Comparison of ENCODE assay signal across 23 cellular contexts in the genomic region with DNA sequence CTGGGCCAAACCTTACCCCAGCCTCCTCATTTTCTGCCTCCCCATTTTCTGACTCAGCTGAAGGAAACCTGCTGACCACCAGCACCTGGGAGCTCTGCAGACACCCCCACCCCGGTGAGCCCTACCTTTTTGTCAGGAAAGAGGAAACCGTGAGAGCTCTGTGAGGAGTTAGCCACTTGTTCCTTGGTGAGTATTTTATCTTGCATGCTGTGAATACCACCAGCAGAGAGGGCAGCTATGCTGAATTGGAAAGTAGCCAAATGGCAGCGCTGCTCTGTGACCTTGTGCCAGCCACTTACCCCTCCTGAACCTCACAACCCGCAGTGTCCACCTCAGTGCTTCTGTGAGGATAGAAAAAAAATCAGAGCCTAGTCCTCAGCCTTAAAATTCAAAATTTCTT. TPM values are rescaled to one million over a fixed set of nuclear protein-coding genes. Genes with fewer than 3 reads are reported as not detected.
DNase-seq lines count a peak whose midpoint lies in the region; ATAC-seq and TF ChIP-seq lines count a peak whose summit lies in the region.
"Had no signal": no experiment of that assay in that cellular context is flagged by ENCODE, and none has a peak within 500 bp of the region (broad histone marks: within the 10 kb centered on the region; RNA-seq: fewer than 3 reads in every experiment).

No MANE protein-coding gene starts in this region.

- no peak overlapping the region for H3K4me2 ChIP-seq in mesendoderm (ENCODE audit: low read length)

- no peaks in the 10 kb centered on the region for H3K79me2 ChIP-seq in mesendoderm (ENCODE audit: control insufficient read depth, insufficient read depth, low read length)

- H2BK120ac ChIP-seq in mesendoderm (ENCODE audit: low read depth, low read length): no peak overlapping the region

- no peak overlapping the region for H4K8ac ChIP-seq in mesendoderm (ENCODE audit: low read depth, low read length)

- H3K4me1 Mint-ChIP-seq in natural killer cell: peaks cover 14 to 35% of the 10 kb centered on the region in 2 donors
- peaks cover 20 to 21% of the 10 kb centered on the region in 2 donors for H3K4me1 Mint-ChIP-seq in natural killer cell treated with Interleukin-12 subunit alpha and Interleukin-12 subunit beta and Interleukin-15 and Interleukin-18, amount 100 ng/mL, for 72 hours (ENCODE audit: low read depth in 2 of 2)
- peaks cover 32% of the 10 kb centered on the region for H3K4me1 Mint-ChIP-seq in activated T-helper 1 cell treated with anti-CD3 and anti-CD28 coated beads, Interleukin-12 subunit alpha, Interleukin-12 subunit beta, Interleukin-2, Interleukin-4 antibody, amounts not matched to agents 30 ng/mL and 10 ng/mL and 1 ng/mL, durations not matched to agents 14 hours and 24 hours and 36 hours (ENCODE audit: low read depth)

- H2AK5ac ChIP-seq in mesendoderm (ENCODE audit: low read length): no peak overlapping the region

- H3K27me3 Mint-ChIP-seq in natural killer cell (ENCODE audit: low read depth in 2 of 2): no peaks in the 10 kb centered on the region
- H3K27me3 Mint-ChIP-seq in natural killer cell treated with Interleukin-12 subunit alpha and Interleukin-12 subunit beta and Interleukin-15 and Interleukin-18, amount 100 ng/mL, for 72 hours: no peaks in the 10 kb centered on the region
- H3K27me3 Mint-ChIP-seq in activated T-helper 1 cell treated with anti-CD3 and anti-CD28 coated beads, Interleukin-12 subunit alpha, Interleukin-12 subunit beta, Interleukin-2, Interleukin-4 antibody, amounts not matched to agents 30 ng/mL and 10 ng/mL and 1 ng/mL, durations not matched to agents 14 hours and 24 hours and 36 hours (ENCODE audit: insufficient read depth): no peaks in the 10 kb centered on the region
- H3K27me3 Mint-ChIP-seq: stimulated activated naive B cell treated with anti-CD40 and anti-IgM and Interleukin-4, amounts not matched to agents 10 μg/mL and 1 μg/mL and 100 μg/mL, for 72 hours had no signal

- WGBS in mesendoderm (ENCODE audit: extremely low coverage, insufficient coverage, low lambda C conversion rate): no CpG with 5 or more reads among the region's 4 CpGs

- H2BK5ac ChIP-seq in mesendoderm (ENCODE audit: low read length): no peak overlapping the region

- H3K36me3 ChIP-seq in mesendoderm (ENCODE audit: control insufficient read depth, insufficient read depth, low read length): no peaks in the 10 kb centered on the region
- H3K36me3 ChIP-seq: cardiac muscle cell, thoracic aorta had no signal

- peak overlapping the region; percentile 55 for H3K4me3 Mint-ChIP-seq in natural killer cell
- H3K4me3 Mint-ChIP-seq in natural killer cell treated with Interleukin-12 subunit alpha and Interleukin-12 subunit beta and Interleukin-15 and Interleukin-18, amount 100 ng/mL, for 72 hours: no peak overlapping the region
- H3K4me3 Mint-ChIP-seq in activated T-helper 1 cell treated with anti-CD3 and anti-CD28 coated beads, Interleukin-12 subunit alpha, Interleukin-12 subunit beta, Interleukin-2, Interleukin-4 antibody, amounts not matched to agents 30 ng/mL and 10 ng/mL and 1 ng/mL, durations not matched to agents 14 hours and 24 hours and 36 hours: peak overlapping the region; percentile 30
- H3K4me3 Mint-ChIP-seq: stimulated activated naive B cell treated with anti-CD40 and anti-IgM and Interleukin-4, amounts not matched to agents 10 μg/mL and 1 μg/mL and 100 μg/mL, for 72 hours had no signal

- H2BK15ac ChIP-seq in mesendoderm (replicated peaks; ENCODE audit: low read depth): no peak overlapping the region

- peaks cover 15% of the 10 kb centered on the region for H3K4me1 ChIP-seq in mesendoderm (ENCODE audit: control insufficient read depth, low read depth, low read length)

- H3K4me3 ChIP-seq in mesendoderm (ENCODE audit: low read length): no peak overlapping the region
- H3K4me3 ChIP-seq: cardiac muscle cell, GM12878, left lung, SK-N-MC, thoracic aorta had no signal

- no peaks in the 10 kb centered on the region for H3K79me1 ChIP-seq in mesendoderm (ENCODE audit: low read length)

- no peak overlapping the region for H3K27ac ChIP-seq in mesendoderm (ENCODE audit: low read depth, low read length)
- H3K27ac ChIP-seq: cardiac muscle cell, SK-N-MC, thoracic aorta had no signal

- H3K9ac ChIP-seq in mesendoderm (ENCODE audit: low read length): no peak overlapping the region

- no peaks in the 10 kb centered on the region for H3K9me3 Mint-ChIP-seq in natural killer cell
- no peaks in the 10 kb centered on the region for H3K9me3 Mint-ChIP-seq in natural killer cell treated with Interleukin-12 subunit alpha and Interleukin-12 subunit beta and Interleukin-15 and Interleukin-18, amount 100 ng/mL, for 72 hours
- H3K9me3 Mint-ChIP-seq in activated T-helper 1 cell treated with anti-CD3 and anti-CD28 coated beads, Interleukin-12 subunit alpha, Interleukin-12 subunit beta, Interleukin-2, Interleukin-4 antibody, amounts not matched to agents 30 ng/mL and 10 ng/mL and 1 ng/mL, durations not matched to agents 14 hours and 24 hours and 36 hours: no peaks in the 10 kb centered on the region
- H3K9me3 Mint-ChIP-seq: stimulated activated naive B cell treated with anti-CD40 and anti-IgM and Interleukin-4, amounts not matched to agents 10 μg/mL and 1 μg/mL and 100 μg/mL, for 72 hours had no signal

- H3K27ac Mint-ChIP-seq in natural killer cell: peak overlapping the region in 1 of 2 donors; percentile 36
- no peak overlapping the region for H3K27ac Mint-ChIP-seq in natural killer cell treated with Interleukin-12 subunit alpha and Interleukin-12 subunit beta and Interleukin-15 and Interleukin-18, amount 100 ng/mL, for 72 hours
- peak overlapping the region; percentile 7 for H3K27ac Mint-ChIP-seq in activated T-helper 1 cell treated with anti-CD3 and anti-CD28 coated beads, Interleukin-12 subunit alpha, Interleukin-12 subunit beta, Interleukin-2, Interleukin-4 antibody, amounts not matched to agents 30 ng/mL and 10 ng/mL and 1 ng/mL, durations not matched to agents 14 hours and 24 hours and 36 hours
- H3K27ac Mint-ChIP-seq: stimulated activated naive B cell treated with anti-CD40 and anti-IgM and Interleukin-4, amounts not matched to agents 10 μg/mL and 1 μg/mL and 100 μg/mL, for 72 hours had no signal

- no peaks in the 10 kb centered on the region for H3K27me3 ChIP-seq in mesendoderm (ENCODE audit: insufficient read depth, low read length, poor library complexity)
- H3K27me3 ChIP-seq: cardiac muscle cell, left lung had no signal

- no peak overlapping the region for H3K23ac ChIP-seq in mesendoderm (ENCODE audit: low read length)

- TF ChIP-seq CTCF in natural killer cell (IDR thresholded peaks at IDR 0.05): no peak

- H3K18ac ChIP-seq in mesendoderm (ENCODE audit: low read length): no peak overlapping the region

- H3K56ac ChIP-seq in mesendoderm (ENCODE audit: low read length): peak overlapping the region; percentile 30

- H4K5ac ChIP-seq in mesendoderm (ENCODE audit: low read length): no peak overlapping the region

- DNase-seq in natural killer cell (no peak), mesendoderm (peak; percentile 31), NCI-H1105 (lab: John Stamatoyannopoulos, UW) (no peak)
- DNase-seq in natural killer cell treated with Interleukin-12 subunit alpha and Interleukin-12 subunit beta and Interleukin-15 and Interleukin-18, amount 100 ng/mL, for 72 hours (ENCODE audit: low spot score): no peak
- DNase-seq in activated T-helper 1 cell treated with anti-CD3 and anti-CD28 coated beads, Interleukin-12 subunit alpha, Interleukin-12 subunit beta, Interleukin-2, Interleukin-4 antibody, amounts not matched to agents 30 ng/mL and 10 ng/mL and 1 ng/mL, durations not matched to agents 14 hours and 24 hours and 36 hours (ENCODE audit: low spot score): no peak
- DNase-seq in stimulated activated CD4-positive, alpha-beta T cell treated with anti-CD3 and anti-CD28 coated beads, Interleukin-4, amount 100 ng/mL, for 1 hour: no peak
- DNase-seq: activated gamma-delta T cell; amygdala; DMS79 treated with DMSO at 0.1 percent for 48 hours; head of caudate nucleus; Karpas-422; left lung; NCI-H1694 treated with DMSO at 0.1 percent for 48 hours; NCI-H69; RPMI8226; small intestine; stimulated activated CD4-positive, alpha-beta T cell treated with anti-CD3 and anti-CD28 coated beads, Interleukin-2, amount 100 ng/mL, for 24 hours; stimulated activated naive B cell treated with anti-CD40 and anti-IgM and Interleukin-4, amounts not matched to agents 10 μg/mL and 1 μg/mL and 100 μg/mL, for 72 hours had no signal

- no peak overlapping the region for H3K4ac ChIP-seq in mesendoderm (ENCODE audit: low read depth, low read length)

- H3K36me3 Mint-ChIP-seq in natural killer cell: peaks cover 12% of the 10 kb centered on the region
- H3K36me3 Mint-ChIP-seq in natural killer cell treated with Interleukin-12 subunit alpha and Interleukin-12 subunit beta and Interleukin-15 and Interleukin-18, amount 100 ng/mL, for 72 hours: peaks cover 8% of the 10 kb centered on the region
- H3K36me3 Mint-ChIP-seq in activated T-helper 1 cell treated with anti-CD3 and anti-CD28 coated beads, Interleukin-12 subunit alpha, Interleukin-12 subunit beta, Interleukin-2, Interleukin-4 antibody, amounts not matched to agents 30 ng/mL and 10 ng/mL and 1 ng/mL, durations not matched to agents 14 hours and 24 hours and 36 hours (ENCODE audit: low read depth): peaks cover 16% of the 10 kb centered on the region

- intact Hi-C loops in natural killer cell (cut with micrococcal nuclease): loop anchor here (5.0 kb wide), 1 partner anchor 1993 kb away; a partner anchor contains a TSS
- intact Hi-C loops in activated T-helper 1 cell treated with anti-CD3 and anti-CD28 coated beads, Interleukin-12 subunit alpha, Interleukin-12 subunit beta, Interleukin-2, Interleukin-4 antibody, amounts not matched to agents 30 ng/mL and 10 ng/mL and 1 ng/mL, durations not matched to agents 14 hours and 24 hours and 36 hours (cut with micrococcal nuclease): loop anchor here (5.0 kb wide), 3 partner anchors 402 to 987 kb away; a partner anchor contains a TSS

- ATAC-seq in natural killer cell (no peak), GM21381 (IDR thresholded peaks at IDR 0.05; ENCODE audit: unreplicated experiment) (no peak)
- no peak for ATAC-seq in natural killer cell treated with Interleukin-12 subunit alpha and Interleukin-12 subunit beta and Interleukin-15 and Interleukin-18, amount 100 ng/mL, for 72 hours
- ATAC-seq: GM12878; left lung; stimulated activated naive B cell treated with anti-CD40 and anti-IgM and Interleukin-4, amounts not matched to agents 10 μg/mL and 1 μg/mL and 100 μg/mL, for 72 hours had no signal

RNA-seq across cellular contexts. Expression of a gene that starts 2.5 kb away (rescaled TPM):
- total RNA-seq in natural killer cell: 100 to 1,000 TPM in 2 of 3 donors, 10 to 100 TPM in 1; 98.3 to 110 (median 105) TPM
- total RNA-seq in natural killer cell treated with Interleukin-12 subunit alpha and Interleukin-12 subunit beta and Interleukin-15 and Interleukin-18, amount 100 ng/mL, for 72 hours: 10 to 100 TPM; 45.5 to 54.7 TPM
- total RNA-seq in activated T-helper 1 cell treated with anti-CD3 and anti-CD28 coated beads, Interleukin-12 subunit alpha, Interleukin-12 subunit beta, Interleukin-2, Interleukin-4 antibody, amounts not matched to agents 30 ng/mL and 10 ng/mL and 1 ng/mL, durations not matched to agents 14 hours and 24 hours and 36 hours: 45.8 and 47.4 TPM in 2 replicates
- polyA plus RNA-seq in mesendoderm (2013, experiment 1 of 2): 6.4 TPM
- 5.0 TPM for polyA plus RNA-seq in mesendoderm (2013, experiment 2 of 2)

RNA-seq across cellular contexts. Expression of a gene that starts 54.4 kb away (rescaled TPM):
- 100 to 1,000 TPM in 2 of 3 donors, 10 to 100 TPM in 1; 99.4 to 132 (median 110) TPM for total RNA-seq in natural killer cell
- total RNA-seq in natural killer cell treated with Interleukin-12 subunit alpha and Interleukin-12 subunit beta and Interleukin-15 and Interleukin-18, amount 100 ng/mL, for 72 hours: 10 to 100 TPM; 19.3 to 25.7 TPM
- 24.8 and 26.8 TPM in 2 replicates for total RNA-seq in activated T-helper 1 cell treated with anti-CD3 and anti-CD28 coated beads, Interleukin-12 subunit alpha, Interleukin-12 subunit beta, Interleukin-2, Interleukin-4 antibody, amounts not matched to agents 30 ng/mL and 10 ng/mL and 1 ng/mL, durations not matched to agents 14 hours and 24 hours and 36 hours
- polyA plus RNA-seq in mesendoderm (2013, experiment 1 of 2): 35.3 TPM
- polyA plus RNA-seq in mesendoderm (2013, experiment 2 of 2): 36.3 TPM
